8 cellular contexts compared by ENCODE assay signal in the genomic region with DNA sequence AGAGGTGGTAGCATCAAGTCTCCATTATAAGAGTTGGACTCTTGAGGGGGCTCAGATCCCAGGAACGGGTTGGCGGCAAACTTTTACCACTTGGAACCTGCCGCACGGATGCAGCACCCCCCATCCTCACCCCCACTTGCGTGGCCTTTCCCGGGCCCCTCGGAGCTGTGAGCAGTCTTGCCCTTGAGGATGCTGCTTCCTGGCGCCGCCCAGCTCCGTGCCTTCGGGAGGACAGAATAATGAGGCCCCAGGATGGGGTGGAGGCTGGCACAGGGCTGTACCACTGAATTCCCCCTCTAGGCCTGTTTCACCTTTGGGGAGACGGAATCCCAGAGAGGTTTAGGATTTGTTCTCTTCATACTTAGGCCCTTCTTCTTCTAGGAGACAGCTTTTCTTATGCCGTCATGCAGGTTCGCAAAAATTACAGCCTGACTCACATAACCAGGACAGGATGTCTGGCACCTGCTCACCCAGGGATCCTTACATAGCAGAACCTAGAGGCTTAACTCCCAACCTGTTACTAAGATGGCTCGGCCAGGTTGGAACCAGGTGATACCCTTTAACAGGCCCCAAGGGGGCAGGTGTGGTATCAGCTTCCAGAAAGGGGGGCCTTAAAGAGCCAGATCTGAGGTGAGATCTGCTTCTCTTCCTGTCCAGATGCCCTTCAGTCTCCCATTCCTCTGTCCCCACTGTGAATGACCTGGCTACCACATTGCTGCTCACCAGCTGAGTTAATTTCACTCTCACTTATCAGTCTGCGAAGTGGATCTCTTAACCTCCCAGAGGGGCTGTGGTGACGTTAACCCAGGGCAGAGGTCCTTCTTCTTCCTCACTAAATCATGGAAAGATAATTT. TPM values are rescaled to one million over a fixed set of nuclear protein-coding genes. Genes with fewer than 3 reads are reported as not detected.
DNase-seq lines count a peak whose midpoint lies in the region; ATAC-seq, FAIRE-seq and TF ChIP-seq lines count a peak whose summit lies in the region.

No MANE protein-coding gene starts in this region.

- FAIRE-seq in bronchial epithelial cell (lab: Jason Lieb, UNC), result peak; percentile 68

- peak overlapping the region in 9 of 11 experiments; percentile 56 to 75 (median 70); a peak in 12 of 22 replicates for H3K9ac ChIP-seq in BLaER1 treated with 17β-estradiol and CSF1 and Interleukin-3, amounts not matched to agents 10 nM and 100 nM
- peak overlapping the region; percentile 81 for H3K9ac ChIP-seq in HUES6 (ENCODE audit: low read length)

- no peaks in the 10 kb centered on the region for H3K36me3 ChIP-seq in BLaER1 treated with 17β-estradiol and CSF1 and Interleukin-3, amounts not matched to agents 10 nM and 100 nM
- H3K36me3 ChIP-seq in HUES6 (ENCODE audit: control insufficient read depth, insufficient read depth, low read length), result peaks cover 5% of the 10 kb centered on the region; the same call in 1 of the 2 replicates
- H3K36me3 ChIP-seq in bronchial epithelial cell (ENCODE audit: control insufficient read depth, insufficient read depth, low read length), result no peaks in the 10 kb centered on the region
- H3K36me3 ChIP-seq in muscle layer of duodenum (ENCODE audit: control insufficient read depth in 1 of 2, insufficient read depth in 2 of 2, low read length in 2 of 2), result no peaks in the 10 kb centered on the region

- H3K9me3 ChIP-seq in BLaER1 treated with 17β-estradiol and CSF1 and Interleukin-3, amounts not matched to agents 10 nM and 100 nM (replicated peaks in 1 of 11), result no peaks in the 10 kb centered on the region
- H3K9me3 ChIP-seq in HUES6 (ENCODE audit: control insufficient read depth, insufficient read depth, low read depth, low read length) (no peaks in the 10 kb centered on the region), muscle layer of duodenum (ENCODE audit: control insufficient read depth in 1 of 2, low read length in 2 of 2) (no peaks in the 10 kb centered on the region)

- H3K27me3 ChIP-seq in BLaER1 treated with 17β-estradiol and CSF1 and Interleukin-3, amounts not matched to agents 10 nM and 100 nM, result peaks cover 43 to 56% (median 48%) of the 10 kb centered on the region in 11 experiments
- H3K27me3 ChIP-seq in HUES6 (ENCODE audit: control insufficient read depth, insufficient read depth, low read length), result peaks cover 18% of the 10 kb centered on the region; the same call in 1 of the 2 replicates
- H3K27me3 ChIP-seq in bronchial epithelial cell (ENCODE audit: control insufficient read depth, insufficient read depth, low read length), result no peaks in the 10 kb centered on the region
- H3K27me3 ChIP-seq in muscle layer of duodenum (ENCODE audit: low read depth, low read length), result peaks cover 18% of the 10 kb centered on the region

- ATAC-seq in GM19395 (IDR thresholded peaks at IDR 0.05; ENCODE audit: unreplicated experiment), result no peak

- H4K20me1 ChIP-seq in BLaER1 treated with 17β-estradiol and CSF1 and Interleukin-3, amounts not matched to agents 10 nM and 100 nM, result peaks cover 0 to 26% (median 9%) of the 10 kb centered on the region in 11 experiments; a peak in 8 of 22 replicates

- peaks cover 38 to 74% (median 58%) of the 10 kb centered on the region in 10 experiments for H3K4me1 ChIP-seq in BLaER1 treated with 17β-estradiol and CSF1 and Interleukin-3, amounts not matched to agents 10 nM and 100 nM
- peaks cover 62% of the 10 kb centered on the region for H3K4me1 ChIP-seq in HUES6 (ENCODE audit: control insufficient read depth, insufficient read depth, low read length)
- H3K4me1 ChIP-seq in muscle layer of duodenum (ENCODE audit: control insufficient read depth in 1 of 2, insufficient read depth in 2 of 2, low read length in 2 of 2), result peaks cover 19 to 55% of the 10 kb centered on the region in 2 donors

- peak overlapping the region; percentile 58 to 82 (median 74) for H3K4me3 ChIP-seq in BLaER1 treated with 17β-estradiol and CSF1 and Interleukin-3, amounts not matched to agents 10 nM and 100 nM
- peak overlapping the region; percentile 86 for H3K4me3 ChIP-seq in HUES6 (ENCODE audit: low read depth, low read length)
- peak overlapping the region; percentile 69 for H3K4me3 ChIP-seq in bronchial epithelial cell (ENCODE audit: low read depth, low read length)
- H3K4me3 ChIP-seq in muscle layer of duodenum (ENCODE audit: low read depth in 1 of 2, low read length in 2 of 2), result peak overlapping the region; percentile 42 to 81

- DNase-seq in bronchial epithelial cell (ENCODE audit: low read depth), result peak; percentile 52
- no peak for DNase-seq in NK-92 treated with Interleukin-12 subunit alpha and Interleukin-12 subunit beta, amount 100 ng/mL, for 24 hours (lab: John Stamatoyannopoulos, UW)
- DNase-seq in GM19238 (ENCODE audit: insufficient read length, low spot score), result no peak
- no peak for DNase-seq in NOMO-1 (lab: John Stamatoyannopoulos, UW; ENCODE audit: unreplicated experiment in 2 of 2)

- no peak for TF ChIP-seq CTCF in bronchial epithelial cell (IDR thresholded peaks at IDR 0.05; ENCODE audit: insufficient read depth, low read length, severe bottlenecking)

- peak overlapping the region; percentile 89 to 100 (median 99) for H3K4me2 ChIP-seq in BLaER1 treated with 17β-estradiol and CSF1 and Interleukin-3, amounts not matched to agents 10 nM and 100 nM

- no peak overlapping the region for H3K27ac ChIP-seq in BLaER1 treated with 17β-estradiol and CSF1 and Interleukin-3, amounts not matched to agents 10 nM and 100 nM
- H3K27ac ChIP-seq in HUES6 (ENCODE audit: low read depth, low read length) (no peak overlapping the region), muscle layer of duodenum (ENCODE audit: low read length) (peak overlapping the region; percentile 16)

RNA-seq across cellular contexts. Expression of gene TRNP1, which starts 1.5 kb away (rescaled TPM):
- total RNA-seq in bronchial epithelial cell, result 11.1 and 15.3 TPM in 2 replicates

RNA-seq across cellular contexts. Expression of gene TENT5B, which starts 17.7 kb away (rescaled TPM):
- 21.1 and 73.0 TPM in 2 replicates for total RNA-seq in bronchial epithelial cell

RNA-seq across cellular contexts. Expression of gene KDF1, which starts 34.7 kb away (rescaled TPM):
- 13.2 and 14.7 TPM in 2 replicates for total RNA-seq in bronchial epithelial cell
